Comparison of ENCODE assay signal across 14 cellular contexts in genomic region chr19:2202366-2202765, GRCh38.
A peak's percentile ranks its signal among the peaks of the same experiment; 100 is the strongest.
DNase-seq lines count a peak whose midpoint lies in the region; ATAC-seq and TF ChIP-seq lines count a peak whose summit lies in the region.
"Had no signal": no experiment of that assay in that cellular context is flagged by ENCODE, and none has a peak within 500 bp of the region (broad histone marks: within the 10 kb centered on the region; RNA-seq: fewer than 3 reads in every experiment).

No MANE protein-coding gene starts in this region.

- no peaks in the 10 kb centered on the region for H3K4me1 ChIP-seq in HEK293 (ENCODE audit: control insufficient read depth, insufficient read depth, low read length)
- H3K4me1 ChIP-seq: A549, BE2C, Caco-2 had no signal

- H3K4me3 ChIP-seq in HEK293 (ENCODE audit: low read depth, low read length): no peak overlapping the region
- H3K4me3 ChIP-seq: A549 had no signal

- H3K9me3 ChIP-seq in HEK293 (ENCODE audit: control insufficient read depth, insufficient read depth, low read depth, low read length): no peaks in the 10 kb centered on the region
- H3K9me3 ChIP-seq: A549, BE2C, Caco-2 had no signal

- no peak for TF ChIP-seq CTCF in HEK293 (tag by site-specific recombination; IDR thresholded peaks at IDR 0.05)

- DNase-seq in head of caudate nucleus: peak in 41 of 42 donors; percentile 27 to 86 (median 67)
- DNase-seq in NCI-H774 (lab: John Stamatoyannopoulos, UW): no peak
- no peak for DNase-seq in NCI-H748 treated with DMSO at 0.1 percent for 48 hours (lab: John Stamatoyannopoulos, UW)
- DNase-seq: BE2C; Caco-2; CD8-positive, alpha-beta T cell; DND-41; GDM1 had no signal

- peaks cover 4 to 42% of the 10 kb centered on the region in 2 experiments; a peak in 2 of 3 replicates for H3K36me3 ChIP-seq in HEK293 (ENCODE audit: control insufficient read depth in 2 of 2, insufficient read depth in 1 of 2, low read length in 2 of 2)

- ATAC-seq in HG02885 (IDR thresholded peaks at IDR 0.05; ENCODE audit: poor library complexity, unreplicated experiment) (no peak), GM21515 (IDR thresholded peaks at IDR 0.05; ENCODE audit: unreplicated experiment) (no peak)
- ATAC-seq: CD8-positive, alpha-beta T cell; HepG2 had no signal

- intact Hi-C loops in head of caudate nucleus (cut with DNase I): no loop called here

- POLR2A ChIA-PET in HEK293 (lab: Yijun Ruan, JAX): no interaction called here

- CTCF ChIA-PET in HEK293 (lab: Yijun Ruan, JAX): interaction anchor here (1.2 kb wide), 1 partner anchor 34 kb away, joined by 6 read pairs; the partner anchor contains the start of gene PLEKHJ1

- H3K27ac ChIP-seq in HEK293 (ENCODE audit: extremely low read depth, low read depth, low read length) (no peak overlapping the region), angular gyrus (ENCODE audit: low read depth, low read length) (peak overlapping the region; percentile 8)
- H3K27ac ChIP-seq: A549 had no signal

TF ChIP-seq in HEK293, 187 proteins besides CTCF, POLR2A, EP300 and RAD21:
- peak; percentile 74 for TF ChIP-seq ZFHX2 (tag by site-specific recombination; conservative IDR thresholded peaks at IDR 0.05)
- TF ChIP-seq EGR2 (tag by site-specific recombination; IDR thresholded peaks at IDR 0.05; ENCODE audit: low read depth): peak; percentile 88
- TF ChIP-seq ZNF114 (tag by site-specific recombination; IDR thresholded peaks at IDR 0.05): no peak

Comparison
In these comparisons a context has a peak if more than half of its experiments do, and no peak if none do; other contexts are left out.
1. DNase-seq: peak in head of caudate nucleus (41 of 42); none in NCI-H774 (single experiment) and NCI-H748 treated with DMSO at 0.1 percent for 48 hours (single experiment).